In the genomic region with DNA sequence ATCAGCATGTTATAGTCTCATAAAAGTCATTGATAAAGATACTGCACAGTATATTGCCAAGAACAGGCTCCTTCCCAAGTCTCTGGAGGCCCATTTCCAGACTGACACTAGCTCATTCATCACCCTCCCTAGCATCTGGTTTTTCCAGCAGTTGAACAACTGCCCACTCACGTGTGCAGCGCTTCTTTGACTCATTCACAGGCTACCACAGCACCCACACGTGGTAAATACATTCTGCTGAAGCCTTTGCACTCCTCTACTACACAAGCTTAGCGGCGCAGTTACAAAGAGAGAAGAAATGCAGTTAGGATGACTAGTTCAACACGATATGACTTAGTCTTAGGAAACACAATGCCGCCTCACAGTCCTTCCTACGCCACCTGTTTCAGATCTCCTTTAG, we compare ENCODE assay signal across 9 cellular contexts.
DNase-seq lines count a peak whose midpoint lies in the region; ATAC-seq, FAIRE-seq and TF ChIP-seq lines count a peak whose summit lies in the region.
"Had no signal": no experiment of that assay in that cellular context is flagged by ENCODE, and none has a peak within 500 bp of the region (broad histone marks: within the 10 kb centered on the region; RNA-seq: fewer than 3 reads in every experiment).

No MANE protein-coding gene starts in this region.

- no peaks in the 10 kb centered on the region for H3K4me1 Mint-ChIP-seq in glutamatergic neuron (ENCODE audit: low read depth, unreplicated experiment)

- no peaks in the 10 kb centered on the region for H3K4me1 ChIP-seq in BE2C

- H3K27me3 ChIP-seq in BE2C: peaks cover 46% of the 10 kb centered on the region
- H3K27me3 ChIP-seq in bronchial epithelial cell (ENCODE audit: control insufficient read depth, insufficient read depth, low read length): no peaks in the 10 kb centered on the region
- H3K27me3 ChIP-seq: gastroesophageal sphincter had no signal

- no peaks in the 10 kb centered on the region for H3K36me3 Mint-ChIP-seq in glutamatergic neuron (ENCODE audit: unreplicated experiment)

- no peak overlapping the region for H3K27ac Mint-ChIP-seq in glutamatergic neuron (ENCODE audit: unreplicated experiment)

- no peak overlapping the region for H3K4me3 ChIP-seq in BE2C (ENCODE audit: low read depth, low read length)
- H3K4me3 ChIP-seq in bronchial epithelial cell (ENCODE audit: low read depth, low read length): no peak overlapping the region
- H3K4me3 ChIP-seq: gastroesophageal sphincter had no signal

- peak; percentile 96 for FAIRE-seq in bronchial epithelial cell (lab: Jason Lieb, UNC)

- peaks cover 1% of the 10 kb centered on the region for H3K9me3 Mint-ChIP-seq in glutamatergic neuron (ENCODE audit: unreplicated experiment)

- H3K4me3 Mint-ChIP-seq in glutamatergic neuron (ENCODE audit: unreplicated experiment): no peak overlapping the region

- no peaks in the 10 kb centered on the region for H3K9me3 ChIP-seq in BE2C
- H3K9me3 ChIP-seq: gastroesophageal sphincter had no signal

- ATAC-seq in omental fat pad (ENCODE audit: low FRiP score): peak; percentile 84
- ATAC-seq: gastroesophageal sphincter had no signal

- H3K27me3 Mint-ChIP-seq in glutamatergic neuron (ENCODE audit: unreplicated experiment): peaks cover 2% of the 10 kb centered on the region

- H3K36me3 ChIP-seq in BE2C: no peaks in the 10 kb centered on the region
- H3K36me3 ChIP-seq in bronchial epithelial cell (ENCODE audit: control insufficient read depth, insufficient read depth, low read length): peaks cover 12% of the 10 kb centered on the region

- DNase-seq in BE2C (peak; percentile 39), NCI-H446 treated with DMSO at 0.1 percent for 48 hours (lab: John Stamatoyannopoulos, UW) (peak; percentile 7), bronchial epithelial cell (ENCODE audit: low read depth) (peak; percentile 93), omental fat pad (ENCODE audit: low spot score) (no peak), glutamatergic neuron (no peak), NCI-H1436 (lab: John Stamatoyannopoulos, UW) (no peak), AML-193 (lab: John Stamatoyannopoulos, UW) (no peak), NOMO-1 (lab: John Stamatoyannopoulos, UW; ENCODE audit: unreplicated experiment in 2 of 2) (no peak)

- TF ChIP-seq CTCF in BE2C (IDR thresholded peaks at IDR 0.05; ENCODE audit: low read depth, low read length) (no peak), bronchial epithelial cell (IDR thresholded peaks at IDR 0.05; ENCODE audit: insufficient read depth, low read length, severe bottlenecking) (no peak), omental fat pad (IDR thresholded peaks at IDR 0.05) (no peak), glutamatergic neuron (IDR thresholded peaks at IDR 0.05; ENCODE audit: partially characterized antibody, unreplicated experiment) (no peak)

Comparison
In these comparisons a context has a peak if more than half of its experiments do, and no peak if none do; other contexts are left out.
1. DNase-seq: peak in BE2C (single experiment), NCI-H446 treated with DMSO at 0.1 percent for 48 hours (single experiment) and bronchial epithelial cell (single experiment); none in omental fat pad (single experiment), glutamatergic neuron (single experiment), NCI-H1436 (single experiment), AML-193 (0 of 2) and NOMO-1 (0 of 2).